8 cellular contexts compared by ENCODE assay signal in the genomic region with DNA sequence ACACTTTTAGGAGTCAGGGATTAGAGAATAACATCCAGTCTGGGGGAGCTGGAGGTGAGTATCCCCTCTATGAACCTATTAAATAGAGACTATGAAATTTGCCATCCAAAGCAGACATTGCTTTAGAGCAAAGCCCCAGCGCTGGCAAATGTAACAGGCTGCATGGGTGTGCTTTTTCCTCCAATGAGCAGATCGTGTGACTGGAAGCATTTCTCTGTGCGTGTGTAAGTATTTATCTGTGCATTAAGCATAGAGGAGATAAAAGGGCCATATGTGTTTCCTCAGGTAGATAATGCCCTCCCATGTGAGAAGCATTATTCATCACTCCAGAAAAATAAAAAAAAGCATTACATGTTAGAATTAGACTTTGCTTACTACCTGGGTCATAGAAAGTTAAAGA. TPM values are rescaled to one million over a fixed set of nuclear protein-coding genes. Genes with fewer than 3 reads are reported as not detected.
DNase-seq lines count a peak whose midpoint lies in the region; ATAC-seq, FAIRE-seq and TF ChIP-seq lines count a peak whose summit lies in the region.

No MANE protein-coding gene starts in this region.

- intact Hi-C loops in A673 (cut with micrococcal nuclease; ENCODE audit: unreplicated experiment) (no loop called here), pancreas (cut with DNase I) (no loop called here)

- H3K36me3 Mint-ChIP-seq in central memory CD8-positive, alpha-beta T cell (ENCODE audit: insufficient read depth) = no peaks in the 10 kb centered on the region

- CTCF ChIA-PET in A673 (lab: Charles Lee) = no interaction called here

- H3K27me3 Mint-ChIP-seq in central memory CD8-positive, alpha-beta T cell = no peaks in the 10 kb centered on the region

- H3K4me3 ChIP-seq in A673 (ENCODE audit: low read depth, low read length, poor library complexity, severe bottlenecking) (peak overlapping the region; percentile 41), pancreas (peak overlapping the region; percentile 3 to 50 (median 19))

- H3K27ac ChIP-seq in A673 (ENCODE audit: low read depth, low read length, poor library complexity, severe bottlenecking) (peak overlapping the region; percentile 84), pancreas (peak overlapping the region in 2 of 4 donors; percentile 57 to 61)

- DNase-seq in A673 (ENCODE audit: low spot score) (peak; percentile 18), pancreas (no peak), DMS153 (lab: John Stamatoyannopoulos, UW) (no peak), NCI-H2227 treated with DMSO at 0.1 percent for 48 hours (lab: John Stamatoyannopoulos, UW) (no peak), DMS53 treated with DMSO at 0.1 percent for 48 hours (lab: John Stamatoyannopoulos, UW; ENCODE audit: unreplicated experiment) (no peak)
- no peak for DNase-seq in central memory CD8-positive, alpha-beta T cell (ENCODE audit: low spot score in 2 of 2)

- peaks cover 26% of the 10 kb centered on the region for H3K4me1 Mint-ChIP-seq in central memory CD8-positive, alpha-beta T cell

- no peaks in the 10 kb centered on the region for H3K36me3 ChIP-seq in A673 (ENCODE audit: insufficient read depth, low read length, poor library complexity, severe bottlenecking)
- no peaks in the 10 kb centered on the region for H3K36me3 ChIP-seq in pancreas

- H3K27me3 ChIP-seq in A673 (replicated peaks; ENCODE audit: insufficient read depth, low read depth, low read length, poor library complexity) = no peaks in the 10 kb centered on the region
- H3K27me3 ChIP-seq in pancreas = no peaks in the 10 kb centered on the region

- no peaks in the 10 kb centered on the region for H3K9me3 Mint-ChIP-seq in central memory CD8-positive, alpha-beta T cell

- FAIRE-seq in pancreas (lab: Jason Lieb, UNC) = no peak

- peak overlapping the region; percentile 73 for H3K4me3 Mint-ChIP-seq in central memory CD8-positive, alpha-beta T cell

- ATAC-seq in GM19372 (IDR thresholded peaks at IDR 0.05; ENCODE audit: low read depth, unreplicated experiment) = peak; percentile 9
- peak; percentile 6 for ATAC-seq in HG03521 (IDR thresholded peaks at IDR 0.05; ENCODE audit: unreplicated experiment)
- ATAC-seq in central memory CD8-positive, alpha-beta T cell (replicated peaks; ENCODE audit: extremely low read depth, poor library complexity, severe bottlenecking) = no peak
- ATAC-seq in pancreas = peak; percentile 29 to 53 (median 35)

- peak overlapping the region; percentile 88 for H3K27ac Mint-ChIP-seq in central memory CD8-positive, alpha-beta T cell (ENCODE audit: low read depth)

- BruUV-seq in A673 (replicated peaks; lab: Mats Ljungman, UMichigan) = TSS peak; percentile 48

- TF ChIP-seq CTCF in A673 (conservative IDR thresholded peaks at IDR 0.05; ENCODE audit: low read depth, low read length) (no peak), pancreas (IDR thresholded peaks at IDR 0.05) (no peak)

- WGBS in pancreas, 2 donors = 22 to 26% methylated on average over 3 of the region's 3 CpGs

- POLR2A ChIA-PET in A673 (lab: Charles Lee; ENCODE audit: low non-redundant PET) = no interaction called here

- H3K9me3 ChIP-seq in A673 (ENCODE audit: low read depth, low read length, poor library complexity, severe bottlenecking) (no peaks in the 10 kb centered on the region), pancreas (no peaks in the 10 kb centered on the region)

- peaks cover 53% of the 10 kb centered on the region for H3K4me1 ChIP-seq in A673 (ENCODE audit: insufficient read depth, low read length, poor library complexity, severe bottlenecking)
- H3K4me1 ChIP-seq in pancreas = peaks cover 0 to 12% (median 5%) of the 10 kb centered on the region in 3 donors

RNA-seq across cellular contexts. Expression of a gene that starts 0.9 kb away (rescaled TPM):
- total RNA-seq in A673 (2021) (9.2 and 11.2 TPM in 2 replicates), pancreas (1 to 10 TPM in 3 of 6 donors, under 1 TPM in 3; 0.47 to 4.1 (median 1.3) TPM)
- 1 to 10 TPM; 1.6 to 2.2 TPM for polyA plus RNA-seq in pancreas

RNA-seq across cellular contexts. Expression of a gene that starts 52.2 kb away (rescaled TPM):
- 9.0 and 10.3 TPM in 2 replicates for total RNA-seq in A673 (2021)
- 1 to 10 TPM; 1.9 to 5.2 (median 3.0) TPM for total RNA-seq in pancreas
- polyA plus RNA-seq in pancreas = 1 to 10 TPM; 1.5 to 4.9 TPM

RNA-seq across cellular contexts. Expression of a gene that starts 55.1 kb away (rescaled TPM):
- 9.8 and 11.1 TPM in 2 replicates for total RNA-seq in A673 (2021)
- 1 to 10 TPM; 1.6 to 5.8 (median 3.1) TPM for total RNA-seq in pancreas
- 1 to 10 TPM; 5.0 to 7.1 TPM for polyA plus RNA-seq in pancreas
